ENCODE assay signal across 30 cellular contexts in genomic region chr19:58491393-58491792, GRCh38.
"Had no signal": no experiment of that assay in that cellular context is flagged by ENCODE, and none has a peak within 500 bp of the region (broad histone marks: within the 10 kb centered on the region; RNA-seq: fewer than 3 reads in every experiment).

No MANE protein-coding gene starts in this region.

- DNase-seq: activated CD4-positive, alpha-beta T cell treated with anti-CD3 and anti-CD28 coated beads, Interleukin-2, amount 10 ng/mL, durations not matched to agents 24 days and 14 days; activated CD8-positive, alpha-beta T cell treated with anti-CD3 and anti-CD28 coated beads for 36 hours; activated gamma-delta T cell; activated naive CD4-positive, alpha-beta T cell treated with anti-CD3 and anti-CD28 coated beads, Interleukin-2, amount 50 U/mL, for 16 hours; activated T-cell treated with anti-CD3 and anti-CD28 coated beads for 4 hours; activated T-cell treated with anti-CD3 and anti-CD28 coated beads, Interleukin-2, amount 50 U/mL, for 72 hours; amniotic stem cell; dermis blood vessel endothelial cell; effector CD8-positive, alpha-beta T cell; gastrocnemius medialis; islet precursor cell; left cardiac atrium; mammary epithelial cell; pancreas; psoas muscle; sigmoid colon; small intestine; stimulated activated CD4-positive, alpha-beta T cell treated with anti-CD3 and anti-CD28 coated beads, Interleukin-1b, Interleukin-23, amount 100 ng/mL, for 48 hours; stimulated activated CD4-positive, alpha-beta T cell treated with anti-CD3 and anti-CD28 coated beads, Interleukin-4, amount 100 ng/mL, for 4 hours; stimulated activated CD8-positive, alpha-beta memory T cell treated with anti-CD3 and anti-CD28 coated beads, Interleukin-4, amount 100 ng/mL, for 48 hours; T-helper 9 cell; trophoblast cell; uterus had no signal

- H3K79me2 ChIP-seq: hepatocyte had no signal

- H3K4me2 ChIP-seq: hepatocyte had no signal

- H3K9me3 Mint-ChIP-seq: activated CD4-positive, alpha-beta T cell treated with anti-CD3 and anti-CD28 coated beads, Interleukin-2, amount 10 ng/mL, durations not matched to agents 24 days and 14 days; activated CD8-positive, alpha-beta T cell treated with anti-CD3 and anti-CD28 coated beads for 36 hours; activated T-cell treated with anti-CD3 and anti-CD28 coated beads, Interleukin-2, amount 50 U/mL, for 72 hours; central memory CD8-positive, alpha-beta T cell; neural crest cell; stimulated activated memory B cell treated with anti-CD40 and anti-IgM and Interleukin-4, amounts not matched to agents 10 μg/mL and 1 μg/mL and 100 μg/mL, for 72 hours had no signal

- H3K27ac Mint-ChIP-seq: activated CD4-positive, alpha-beta T cell treated with anti-CD3 and anti-CD28 coated beads, Interleukin-2, amount 10 ng/mL, durations not matched to agents 24 days and 14 days; activated CD8-positive, alpha-beta T cell treated with anti-CD3 and anti-CD28 coated beads for 36 hours; activated T-cell treated with anti-CD3 and anti-CD28 coated beads, Interleukin-2, amount 50 U/mL, for 72 hours; stimulated activated memory B cell treated with anti-CD40 and anti-IgM and Interleukin-4, amounts not matched to agents 10 μg/mL and 1 μg/mL and 100 μg/mL, for 72 hours had no signal

- H3K27ac ChIP-seq: breast epithelium, gastrocnemius medialis, hepatocyte, pancreas, psoas muscle, sigmoid colon, thoracic aorta, uterus, VCaP had no signal

- H3K27me3 ChIP-seq: breast epithelium, gastrocnemius medialis, hepatocyte, pancreas, sigmoid colon, uterus had no signal

- H3K9me3 ChIP-seq: breast epithelium, gastrocnemius medialis, pancreas, psoas muscle, sigmoid colon, thoracic aorta, uterus had no signal

- H3K27me3 Mint-ChIP-seq: activated CD4-positive, alpha-beta T cell treated with anti-CD3 and anti-CD28 coated beads, Interleukin-2, amount 10 ng/mL, durations not matched to agents 24 days and 14 days; activated CD8-positive, alpha-beta T cell treated with anti-CD3 and anti-CD28 coated beads for 36 hours; central memory CD8-positive, alpha-beta T cell; stimulated activated memory B cell treated with anti-CD40 and anti-IgM and Interleukin-4, amounts not matched to agents 10 μg/mL and 1 μg/mL and 100 μg/mL, for 72 hours had no signal

- H3K4me1 ChIP-seq: breast epithelium, gastrocnemius medialis, pancreas, psoas muscle, sigmoid colon, uterus had no signal

- ATAC-seq: activated CD8-positive, alpha-beta T cell treated with anti-CD3 and anti-CD28 coated beads for 36 hours; activated T-cell treated with anti-CD3 and anti-CD28 coated beads, Interleukin-2, amount 50 U/mL, for 72 hours; gastrocnemius medialis; left cardiac atrium; pancreas; psoas muscle; stimulated activated memory B cell treated with anti-CD40 and anti-IgM and Interleukin-4, amounts not matched to agents 10 μg/mL and 1 μg/mL and 100 μg/mL, for 72 hours had no signal

- H3K4me1 Mint-ChIP-seq: central memory CD8-positive, alpha-beta T cell had no signal

- H3K4me3 Mint-ChIP-seq: activated CD4-positive, alpha-beta T cell treated with anti-CD3 and anti-CD28 coated beads, Interleukin-2, amount 10 ng/mL, durations not matched to agents 24 days and 14 days; activated CD8-positive, alpha-beta T cell treated with anti-CD3 and anti-CD28 coated beads for 36 hours; activated T-cell treated with anti-CD3 and anti-CD28 coated beads, Interleukin-2, amount 50 U/mL, for 72 hours; central memory CD8-positive, alpha-beta T cell; neural crest cell; stimulated activated memory B cell treated with anti-CD40 and anti-IgM and Interleukin-4, amounts not matched to agents 10 μg/mL and 1 μg/mL and 100 μg/mL, for 72 hours had no signal

- H2AFZ ChIP-seq: hepatocyte had no signal
